2 cellular contexts compared by ENCODE assay signal in genomic region chr5:732754-733454, GRCh38. TPM values are rescaled to one million over a fixed set of nuclear protein-coding genes. Genes with fewer than 3 reads are reported as not detected.
"Had no signal": no experiment of that assay in that cellular context is flagged by ENCODE, and none has a peak within 500 bp of the region (broad histone marks: within the 10 kb centered on the region; RNA-seq: fewer than 3 reads in every experiment).

No MANE protein-coding gene starts in this region.

RNA-seq across cellular contexts. Expression of gene TPPP, which starts 39.8 kb away (rescaled TPM):
- polyA plus RNA-seq: IgD-negative memory B cell had no signal

RNA-seq across cellular contexts. Expression of gene ZDHHC11B, which starts 51.6 kb away (rescaled TPM):
- total RNA-seq: IMR-90 had no signal
- polyA plus RNA-seq: IgD-negative memory B cell had no signal
